ENCODE assay signal across 2 cellular contexts in genomic region chr5:175692235-175692995, GRCh38.
TF ChIP-seq lines count a peak whose summit lies in the region.

No MANE protein-coding gene starts in this region.

TF ChIP-seq in K562, 482 proteins besides CTCF, POLR2A, EP300 and RAD21:
- TF ChIP-seq, protein P1, sequence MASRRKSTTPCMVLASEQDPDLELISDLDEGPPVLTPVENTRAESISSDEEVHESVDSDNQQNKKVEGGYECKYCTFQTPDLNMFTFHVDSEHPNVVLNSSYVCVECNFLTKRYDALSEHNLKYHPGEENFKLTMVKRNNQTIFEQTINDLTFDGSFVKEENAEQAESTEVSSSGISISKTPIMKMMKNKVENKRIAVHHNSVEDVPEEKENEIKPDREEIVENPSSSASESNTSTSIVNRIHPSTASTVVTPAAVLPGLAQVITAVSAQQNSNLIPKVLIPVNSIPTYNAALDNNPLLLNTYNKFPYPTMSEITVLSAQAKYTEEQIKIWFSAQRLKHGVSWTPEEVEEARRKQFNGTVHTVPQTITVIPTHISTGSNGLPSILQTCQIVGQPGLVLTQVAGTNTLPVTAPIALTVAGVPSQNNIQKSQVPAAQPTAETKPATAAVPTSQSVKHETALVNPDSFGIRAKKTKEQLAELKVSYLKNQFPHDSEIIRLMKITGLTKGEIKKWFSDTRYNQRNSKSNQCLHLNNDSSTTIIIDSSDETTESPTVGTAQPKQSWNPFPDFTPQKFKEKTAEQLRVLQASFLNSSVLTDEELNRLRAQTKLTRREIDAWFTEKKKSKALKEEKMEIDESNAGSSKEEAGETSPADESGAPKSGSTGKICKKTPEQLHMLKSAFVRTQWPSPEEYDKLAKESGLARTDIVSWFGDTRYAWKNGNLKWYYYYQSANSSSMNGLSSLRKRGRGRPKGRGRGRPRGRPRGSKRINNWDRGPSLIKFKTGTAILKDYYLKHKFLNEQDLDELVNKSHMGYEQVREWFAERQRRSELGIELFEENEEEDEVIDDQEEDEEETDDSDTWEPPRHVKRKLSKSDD (conservative IDR thresholded peaks at IDR 0.05; ENCODE audit: low read length) = no peak
- TF ChIP-seq POLR3A (IDR thresholded peaks at IDR 0.05; ENCODE audit: borderline replicate concordance, extremely low read depth, insufficient read depth, insufficient read length) (no peak), FOXJ3 (CRISPR knock-in tag; IDR thresholded peaks at IDR 0.05) (no peak), ESRRA (IDR thresholded peaks at IDR 0.05; ENCODE audit: borderline replicate concordance, low read depth) (peak; percentile 48; the same call in 1 of the 2 replicates), ETS2 (tag; IDR thresholded peaks at IDR 0.05; ENCODE audit: borderline replicate concordance, poor library complexity, severe bottlenecking) (no peak), ZFP36 (IDR thresholded peaks at IDR 0.05; ENCODE audit: low read depth, low read length, partially characterized antibody) (peak; percentile 42), ZNF444 (CRISPR knock-in tag; IDR thresholded peaks at IDR 0.05) (no peak), SIRT6 (IDR thresholded peaks at IDR 0.05; ENCODE audit: low read depth, low read length) (no peak), BCOR (IDR thresholded peaks at IDR 0.05) (peak; percentile 45; the same call in 1 of the 2 replicates), RBM25 (IDR thresholded peaks at IDR 0.05; ENCODE audit: low read depth, low read length, severe bottlenecking) (peak; percentile 92)

TF ChIP-seq in GM23338, 12 proteins besides CTCF, POLR2A, EP300 and RAD21:
- no peak for TF ChIP-seq STAT1 (IDR thresholded peaks at IDR 0.05; ENCODE audit: unreplicated experiment)
- TF ChIP-seq REST (IDR thresholded peaks at IDR 0.05; ENCODE audit: unreplicated experiment) = no peak
- TF ChIP-seq, protein P2, sequence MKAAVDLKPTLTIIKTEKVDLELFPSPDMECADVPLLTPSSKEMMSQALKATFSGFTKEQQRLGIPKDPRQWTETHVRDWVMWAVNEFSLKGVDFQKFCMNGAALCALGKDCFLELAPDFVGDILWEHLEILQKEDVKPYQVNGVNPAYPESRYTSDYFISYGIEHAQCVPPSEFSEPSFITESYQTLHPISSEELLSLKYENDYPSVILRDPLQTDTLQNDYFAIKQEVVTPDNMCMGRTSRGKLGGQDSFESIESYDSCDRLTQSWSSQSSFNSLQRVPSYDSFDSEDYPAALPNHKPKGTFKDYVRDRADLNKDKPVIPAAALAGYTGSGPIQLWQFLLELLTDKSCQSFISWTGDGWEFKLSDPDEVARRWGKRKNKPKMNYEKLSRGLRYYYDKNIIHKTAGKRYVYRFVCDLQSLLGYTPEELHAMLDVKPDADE (IDR thresholded peaks at IDR 0.05) = no peak
- TF ChIP-seq ZNF462 (CRISPR knock-in tag; IDR thresholded peaks at IDR 0.05) = no peak
- no peak for TF ChIP-seq EZH2phosphoT487 (IDR thresholded peaks at IDR 0.05; ENCODE audit: unreplicated experiment)
- no peak for TF ChIP-seq POLR2AphosphoS5 (IDR thresholded peaks at IDR 0.05; ENCODE audit: low read depth)
- TF ChIP-seq NANOG (IDR thresholded peaks at IDR 0.05; ENCODE audit: borderline replicate concordance) = no peak
- no peak for TF ChIP-seq EZH2 (IDR thresholded peaks at IDR 0.05; ENCODE audit: low read depth, unreplicated experiment)
- no peak for TF ChIP-seq CREB1 (CRISPR knock-in tag; IDR thresholded peaks at IDR 0.05; ENCODE audit: low read depth)
- no peak for TF ChIP-seq JUNB (IDR thresholded peaks at IDR 0.05; ENCODE audit: unreplicated experiment)
- TF ChIP-seq ZNF114 (CRISPR knock-in tag; IDR thresholded peaks at IDR 0.05) = no peak
- TF ChIP-seq ZNF331 (CRISPR knock-in tag; IDR thresholded peaks at IDR 0.05; ENCODE audit: low read depth) = no peak
